ENCODE assay signal across 27 cellular contexts in the genomic region with DNA sequence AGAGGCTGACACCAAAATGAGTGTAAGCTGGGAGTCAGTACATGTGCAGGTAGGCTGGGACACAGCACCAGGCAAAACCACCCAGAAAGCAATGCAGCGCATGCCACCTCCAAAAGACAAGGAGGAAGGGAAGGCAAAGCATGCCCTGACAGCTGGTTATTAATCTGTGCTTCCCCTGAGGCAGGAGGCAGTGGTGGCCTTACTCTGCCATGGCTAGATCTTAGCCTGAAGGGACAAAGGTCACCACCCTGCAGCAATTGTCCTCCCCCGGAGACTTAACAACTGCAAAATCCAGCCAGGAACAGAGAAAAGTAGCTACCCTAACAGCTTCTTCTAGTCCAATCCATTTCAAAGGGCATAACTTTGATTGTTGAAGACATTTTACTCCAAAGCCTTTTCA.
"Had no signal": no experiment of that assay in that cellular context is flagged by ENCODE, and none has a peak within 500 bp of the region (broad histone marks: within the 10 kb centered on the region; RNA-seq: fewer than 3 reads in every experiment).

No MANE protein-coding gene starts in this region.

- H3K4me1 Mint-ChIP-seq: activated T-helper 17 cell treated with anti-CD3 and anti-CD28 coated beads, Interleukin-2, amount 50 U/mL, for 72 hours had no signal

- H3K27ac ChIP-seq: ascending aorta, esophagus squamous epithelium, gastrocnemius medialis, parathyroid adenoma, sigmoid colon, upper lobe of left lung had no signal

- H3K9me3 ChIP-seq: adrenal gland, ascending aorta, esophagus squamous epithelium, gastrocnemius medialis, sigmoid colon, SK-N-SH, upper lobe of left lung had no signal

- H3K4me1 ChIP-seq: gastrocnemius medialis, parathyroid adenoma, sigmoid colon, upper lobe of left lung had no signal

- H3K27ac Mint-ChIP-seq: activated naive CD8-positive, alpha-beta T cell; activated T-cell treated with anti-CD3 and anti-CD28 coated beads, Interleukin-2, amount 50 U/mL, for 24 hours; activated T-helper 17 cell treated with anti-CD3 and anti-CD28 coated beads, Interleukin-2, amount 50 U/mL, for 72 hours; effector memory CD8-positive, alpha-beta T cell; natural killer cell treated with Interleukin-12 subunit alpha and Interleukin-12 subunit beta and Interleukin-15 and Interleukin-18, amount 100 ng/mL, for 72 hours had no signal

- H3K4me2 ChIP-seq: SK-N-SH had no signal

- H3K27me3 Mint-ChIP-seq: activated naive CD8-positive, alpha-beta T cell; activated T-cell treated with anti-CD3 and anti-CD28 coated beads, Interleukin-2, amount 50 U/mL, for 24 hours; activated T-helper 17 cell treated with anti-CD3 and anti-CD28 coated beads, Interleukin-2, amount 50 U/mL, for 72 hours; effector memory CD8-positive, alpha-beta T cell; natural killer cell treated with Interleukin-12 subunit alpha and Interleukin-12 subunit beta and Interleukin-15 and Interleukin-18, amount 100 ng/mL, for 72 hours had no signal

- H3K9me3 Mint-ChIP-seq: activated T-cell treated with anti-CD3 and anti-CD28 coated beads, Interleukin-2, amount 50 U/mL, for 24 hours; activated T-helper 17 cell treated with anti-CD3 and anti-CD28 coated beads, Interleukin-2, amount 50 U/mL, for 72 hours; effector memory CD8-positive, alpha-beta T cell; natural killer cell treated with Interleukin-12 subunit alpha and Interleukin-12 subunit beta and Interleukin-15 and Interleukin-18, amount 100 ng/mL, for 72 hours had no signal

- H3K4me3 ChIP-seq: adrenal gland, ascending aorta, esophagus squamous epithelium, gastrocnemius medialis, lung, sigmoid colon, upper lobe of left lung had no signal

- FAIRE-seq: islet of Langerhans had no signal

- H3K36me3 Mint-ChIP-seq: activated naive CD8-positive, alpha-beta T cell; natural killer cell treated with Interleukin-12 subunit alpha and Interleukin-12 subunit beta and Interleukin-15 and Interleukin-18, amount 100 ng/mL, for 72 hours had no signal

- ATAC-seq: activated T-helper 17 cell treated with anti-CD3 and anti-CD28 coated beads, Interleukin-2, amount 50 U/mL, for 72 hours; effector memory CD8-positive, alpha-beta T cell; gastrocnemius medialis; natural killer cell treated with Interleukin-12 subunit alpha and Interleukin-12 subunit beta and Interleukin-15 and Interleukin-18, amount 100 ng/mL, for 72 hours had no signal

- H3K4me3 Mint-ChIP-seq: activated naive CD8-positive, alpha-beta T cell; activated T-cell treated with anti-CD3 and anti-CD28 coated beads, Interleukin-2, amount 50 U/mL, for 24 hours; activated T-helper 17 cell treated with anti-CD3 and anti-CD28 coated beads, Interleukin-2, amount 50 U/mL, for 72 hours; effector memory CD8-positive, alpha-beta T cell; natural killer cell treated with Interleukin-12 subunit alpha and Interleukin-12 subunit beta and Interleukin-15 and Interleukin-18, amount 100 ng/mL, for 72 hours had no signal

- DNase-seq: activated CD4-positive, alpha-beta T cell treated with anti-CD3 and anti-CD28 coated beads for 1 hour; activated CD4-positive, alpha-beta T cell treated with anti-CD3 and anti-CD28 coated beads, Interleukin-2, amount 50 U/mL, for 4 hours; activated CD8-positive, alpha-beta memory T cell treated with anti-CD3 and anti-CD28 coated beads for 24 hours; activated CD8-positive, alpha-beta memory T cell treated with anti-CD3 and anti-CD28 coated beads, Interleukin-2, amount 50 U/mL, for 4 hours; activated T-cell treated with anti-CD3 and anti-CD28 coated beads, Interleukin-2, amount 50 U/mL, for 24 hours; adrenal gland; central memory CD4-positive, alpha-beta T cell; dermis blood vessel endothelial cell; effector memory CD8-positive, alpha-beta T cell; esophagus squamous epithelium; gastrocnemius medialis; head of caudate nucleus; nucleus accumbens; sigmoid colon; SK-N-SH; stimulated activated CD4-positive, alpha-beta T cell treated with anti-CD3 and anti-CD28 coated beads, Interleukin-2, amount 100 ng/mL, for 48 hours; stimulated activated CD8-positive, alpha-beta memory T cell treated with anti-CD3 and anti-CD28 coated beads, Interleukin-4, amount 100 ng/mL, for 48 hours; stimulated activated naive CD4-positive, alpha-beta T cell; T-helper 1 cell; upper lobe of left lung had no signal

- H3K79me2 ChIP-seq: parathyroid adenoma had no signal

- H3K36me3 ChIP-seq: gastrocnemius medialis, sigmoid colon, upper lobe of left lung had no signal

- H3K27me3 ChIP-seq: adrenal gland, ascending aorta, esophagus squamous epithelium, gastrocnemius medialis, sigmoid colon, upper lobe of left lung had no signal

- H3K9ac ChIP-seq: parathyroid adenoma, SK-N-SH had no signal

- H2AFZ ChIP-seq: parathyroid adenoma had no signal

- H3K9me2 ChIP-seq: SK-N-SH had no signal
